10 cellular contexts compared by ENCODE assay signal in the genomic region with DNA sequence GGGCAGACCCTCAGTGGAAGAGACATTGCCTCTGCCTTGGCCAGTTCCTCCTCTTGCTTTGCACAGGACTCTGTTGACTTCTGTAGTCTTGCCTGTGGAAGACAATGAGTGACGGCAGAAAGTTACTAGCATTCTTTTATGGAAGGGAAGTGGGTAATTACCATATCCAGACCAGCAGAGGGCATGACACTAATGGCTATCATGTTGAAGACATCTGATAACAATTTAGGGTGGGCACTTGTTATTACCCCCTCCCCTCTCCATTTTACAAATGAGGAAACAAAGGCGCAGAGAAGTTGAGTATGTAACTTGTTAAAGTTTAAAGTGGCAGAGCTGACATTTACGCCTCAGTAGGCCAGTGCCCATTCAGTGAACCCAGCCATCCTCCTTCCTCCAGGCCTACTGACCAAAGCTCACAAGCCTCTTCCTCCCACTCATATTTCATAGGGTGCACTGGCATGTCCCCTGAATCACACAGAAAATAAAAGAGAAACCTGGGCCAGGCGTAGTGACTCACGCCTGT. TPM values are rescaled to one million over a fixed set of nuclear protein-coding genes. Genes with fewer than 3 reads are reported as not detected.
DNase-seq lines count a peak whose midpoint lies in the region; ATAC-seq and TF ChIP-seq lines count a peak whose summit lies in the region.
"Had no signal": no experiment of that assay in that cellular context is flagged by ENCODE, and none has a peak within 500 bp of the region (broad histone marks: within the 10 kb centered on the region; RNA-seq: fewer than 3 reads in every experiment).

No MANE protein-coding gene starts in this region.

- peak; percentile 4 for DNase-seq in NCI-H2171 treated with DMSO at 0.1 percent for 48 hours (lab: John Stamatoyannopoulos, UW)
- DNase-seq in NCI-H2171 (lab: John Stamatoyannopoulos, UW) = no peak
- peak; percentile 46 for DNase-seq in NCI-H69 (lab: John Stamatoyannopoulos, UW)
- DNase-seq in epithelial cell of proximal tubule (ENCODE audit: low read depth) = peak; percentile 91
- peak; percentile 96 for DNase-seq in renal cortical epithelial cell (ENCODE audit: low read depth)
- no peak for DNase-seq in activated gamma-delta T cell treated with Interleukin-2 at 50 U/mL for 16 hours
- no peak for DNase-seq in Right ventricle myocardium superior
- DNase-seq: CD4-positive, alpha-beta memory T cell; ovary had no signal

- no peak overlapping the region for H3K4me3 ChIP-seq in epithelial cell of proximal tubule (ENCODE audit: low read depth, low read length)
- H3K4me3 ChIP-seq: ovary had no signal

- ATAC-seq in GM18498 (IDR thresholded peaks at IDR 0.05; ENCODE audit: unreplicated experiment) (no peak), Right ventricle myocardium superior (ENCODE audit: poor library complexity) (no peak)

- intact Hi-C loops in Right ventricle myocardium superior (cut with DNase I) = no loop called here

- TF ChIP-seq CTCF in epithelial cell of proximal tubule (conservative IDR thresholded peaks at IDR 0.05; ENCODE audit: low read depth, low read length) = peak; percentile 67

RNA-seq across cellular contexts. Expression of gene FMN1, which starts 48.2 kb away (rescaled TPM):
- 2.7 and 4.3 TPM in 2 replicates for total RNA-seq in epithelial cell of proximal tubule
- total RNA-seq in renal cortical epithelial cell = 4.0 and 7.8 TPM in 2 replicates
- 2.9 TPM for total RNA-seq in Right ventricle myocardium superior

Comparison
In these comparisons a context has a peak if more than half of its experiments do, and no peak if none do; other contexts are left out.
1. DNase-seq: peak in NCI-H2171 treated with DMSO at 0.1 percent for 48 hours (single experiment), NCI-H69 (single experiment), epithelial cell of proximal tubule (single experiment) and renal cortical epithelial cell (single experiment); none in NCI-H2171 (single experiment), activated gamma-delta T cell treated with Interleukin-2 at 50 U/mL for 16 hours (single experiment) and Right ventricle myocardium superior (single experiment).